1 cellular context compared by ENCODE assay signal in the genomic region with DNA sequence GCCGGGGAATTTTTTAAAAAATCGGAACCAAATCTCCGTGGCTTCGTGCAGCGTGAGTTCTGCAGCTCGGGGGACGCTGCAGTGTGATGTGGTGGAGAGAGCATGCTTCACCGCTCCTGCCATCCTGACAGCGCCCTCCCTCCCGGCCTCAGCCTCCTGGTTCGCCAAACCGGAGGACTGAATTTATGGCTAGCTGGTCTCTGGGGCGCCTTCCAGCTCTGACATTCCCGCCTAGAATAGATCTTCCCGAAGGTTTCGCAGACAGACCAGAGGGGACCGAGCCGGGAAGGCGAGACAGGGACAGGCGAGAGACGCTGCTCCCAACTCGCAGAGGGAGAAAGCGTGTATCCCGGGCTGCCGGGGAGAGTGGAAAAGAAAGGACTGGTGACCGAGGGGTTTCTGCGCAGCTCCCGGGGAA.
TF ChIP-seq lines count a peak whose summit lies in the region.

No MANE protein-coding gene starts in this region.

TF ChIP-seq in HepG2, 621 proteins besides CTCF, POLR2A, EP300 and RAD21 (continued from another document):
- TF ChIP-seq, protein P1, sequence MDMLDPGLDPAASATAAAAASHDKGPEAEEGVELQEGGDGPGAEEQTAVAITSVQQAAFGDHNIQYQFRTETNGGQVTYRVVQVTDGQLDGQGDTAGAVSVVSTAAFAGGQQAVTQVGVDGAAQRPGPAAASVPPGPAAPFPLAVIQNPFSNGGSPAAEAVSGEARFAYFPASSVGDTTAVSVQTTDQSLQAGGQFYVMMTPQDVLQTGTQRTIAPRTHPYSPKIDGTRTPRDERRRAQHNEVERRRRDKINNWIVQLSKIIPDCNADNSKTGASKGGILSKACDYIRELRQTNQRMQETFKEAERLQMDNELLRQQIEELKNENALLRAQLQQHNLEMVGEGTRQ (IDR thresholded peaks at IDR 0.05; ENCODE audit: low read depth, low read length), result no peak
- TF ChIP-seq, protein P1 (CRISPR knock-in tag; IDR thresholded peaks at IDR 0.05; ENCODE audit: borderline replicate concordance), result no peak
- TF ChIP-seq ZSCAN21 (CRISPR knock-in tag; IDR thresholded peaks at IDR 0.05; ENCODE audit: borderline replicate concordance) (no peak), IRX3 (CRISPR knock-in tag; IDR thresholded peaks at IDR 0.05; ENCODE audit: borderline replicate concordance, low read depth) (no peak), ZNF530 (CRISPR knock-in tag; IDR thresholded peaks at IDR 0.05; ENCODE audit: low read depth) (no peak), FOXO1 (CRISPR knock-in tag; IDR thresholded peaks at IDR 0.05) (no peak)
- TF ChIP-seq, protein P2, sequence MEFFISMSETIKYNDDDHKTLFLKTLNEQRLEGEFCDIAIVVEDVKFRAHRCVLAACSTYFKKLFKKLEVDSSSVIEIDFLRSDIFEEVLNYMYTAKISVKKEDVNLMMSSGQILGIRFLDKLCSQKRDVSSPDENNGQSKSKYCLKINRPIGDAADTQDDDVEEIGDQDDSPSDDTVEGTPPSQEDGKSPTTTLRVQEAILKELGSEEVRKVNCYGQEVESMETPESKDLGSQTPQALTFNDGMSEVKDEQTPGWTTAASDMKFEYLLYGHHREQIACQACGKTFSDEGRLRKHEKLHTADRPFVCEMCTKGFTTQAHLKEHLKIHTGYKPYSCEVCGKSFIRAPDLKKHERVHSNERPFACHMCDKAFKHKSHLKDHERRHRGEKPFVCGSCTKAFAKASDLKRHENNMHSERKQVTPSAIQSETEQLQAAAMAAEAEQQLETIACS (CRISPR knock-in tag; IDR thresholded peaks at IDR 0.05), result no peak
TF ChIP-seq in HepG2: peak in this region for 0.
